17 cellular contexts compared by ENCODE assay signal in genomic region chr2:239212553-239213419, GRCh38.
DNase-seq lines count a peak whose midpoint lies in the region; ATAC-seq and TF ChIP-seq lines count a peak whose summit lies in the region.
"Had no signal": no experiment of that assay in that cellular context is flagged by ENCODE, and none has a peak within 500 bp of the region (broad histone marks: within the 10 kb centered on the region; RNA-seq: fewer than 3 reads in every experiment).

No MANE protein-coding gene starts in this region.

- intact Hi-C loops in heart right ventricle (cut with DNase I) (no loop called here), cardiac septum (cut with DNase I) (no loop called here), vagina (cut with DNase I) (no loop called here)
- intact Hi-C loops in CD4-positive, alpha-beta memory T cell (cut with micrococcal nuclease), result loop anchor here (10.0 kb wide), 1 partner anchor 48 kb away; no protein-coding TSS in a partner anchor
- intact Hi-C loops in activated T-helper 1 cell treated with anti-CD3 and anti-CD28 coated beads, Interleukin-12 subunit alpha, Interleukin-12 subunit beta, Interleukin-2, Interleukin-4 antibody, amounts not matched to agents 30 ng/mL and 10 ng/mL and 1 ng/mL, durations not matched to agents 14 hours and 24 hours and 36 hours (cut with micrococcal nuclease), result no loop called here

- CTCF ChIA-PET in GM10248 (lab: Yijun Ruan, JAX), result interaction anchor here (1.1 to 1.6 kb wide), 2 partner anchors 8 to 22 kb away, joined by 3 read pairs; no protein-coding TSS in a partner anchor
- CTCF ChIA-PET in CD4-positive, alpha-beta memory T cell (lab: Charles Lee; ENCODE audit: partially characterized antibody), result no interaction called here

- H3K27me3 Mint-ChIP-seq in endodermal cell (ENCODE audit: insufficient read depth) (no peaks in the 10 kb centered on the region), nephron progenitor cell (ENCODE audit: low read depth, poor library complexity) (no peaks in the 10 kb centered on the region)
- H3K27me3 Mint-ChIP-seq in CD4-positive, alpha-beta memory T cell, result no peaks in the 10 kb centered on the region
- no peaks in the 10 kb centered on the region for H3K27me3 Mint-ChIP-seq in activated T-helper 1 cell treated with anti-CD3 and anti-CD28 coated beads, Interleukin-12 subunit alpha, Interleukin-12 subunit beta, Interleukin-2, Interleukin-4 antibody, amounts not matched to agents 30 ng/mL and 10 ng/mL and 1 ng/mL, durations not matched to agents 14 hours and 24 hours and 36 hours (ENCODE audit: insufficient read depth)
- H3K27me3 Mint-ChIP-seq: stimulated activated naive CD8-positive, alpha-beta T cell treated with anti-CD3 and anti-CD28 coated beads, Interleukin-15, Interleukin-2, amounts not matched to agents 100 ng/mL and 50 ng/mL, for 24 hours had no signal

- H3K4me3 Mint-ChIP-seq in endodermal cell (no peak overlapping the region), nephron progenitor cell (peak overlapping the region; percentile 42)
- H3K4me3 Mint-ChIP-seq in CD4-positive, alpha-beta memory T cell, result peak overlapping the region in 1 of 8 donors; percentile 10
- H3K4me3 Mint-ChIP-seq in activated T-helper 1 cell treated with anti-CD3 and anti-CD28 coated beads, Interleukin-12 subunit alpha, Interleukin-12 subunit beta, Interleukin-2, Interleukin-4 antibody, amounts not matched to agents 30 ng/mL and 10 ng/mL and 1 ng/mL, durations not matched to agents 14 hours and 24 hours and 36 hours, result no peak overlapping the region
- H3K4me3 Mint-ChIP-seq: stimulated activated naive CD8-positive, alpha-beta T cell treated with anti-CD3 and anti-CD28 coated beads, Interleukin-15, Interleukin-2, amounts not matched to agents 100 ng/mL and 50 ng/mL, for 24 hours had no signal

- no peak for TF ChIP-seq CTCF in heart right ventricle (IDR thresholded peaks at IDR 0.05)
- TF ChIP-seq CTCF in endodermal cell (conservative IDR thresholded peaks at IDR 0.05), result no peak
- no peak for TF ChIP-seq CTCF in nephron progenitor cell (IDR thresholded peaks at IDR 0.05)
- TF ChIP-seq CTCF in vagina (IDR thresholded peaks at IDR 0.05), result no peak
- TF ChIP-seq CTCF in GM10248 (IDR thresholded peaks at IDR 0.05; ENCODE audit: control extremely low read depth, extremely low read depth, low read depth, missing control alignments), result no peak

- no peaks in the 10 kb centered on the region for H3K36me3 ChIP-seq in heart right ventricle
- no peaks in the 10 kb centered on the region for H3K36me3 ChIP-seq in endodermal cell (ENCODE audit: control insufficient read depth, insufficient read depth, low read length)
- H3K36me3 ChIP-seq in vagina, result no peaks in the 10 kb centered on the region
- no peaks in the 10 kb centered on the region for H3K36me3 ChIP-seq in CD4-positive, alpha-beta memory T cell (ENCODE audit: insufficient read depth, low read length)
- H3K36me3 ChIP-seq: lower lobe of right lung had no signal

- H3K9me3 Mint-ChIP-seq in endodermal cell, result no peaks in the 10 kb centered on the region
- peaks cover 5% of the 10 kb centered on the region for H3K9me3 Mint-ChIP-seq in nephron progenitor cell
- H3K9me3 Mint-ChIP-seq in CD4-positive, alpha-beta memory T cell, result no peaks in the 10 kb centered on the region
- H3K9me3 Mint-ChIP-seq in activated T-helper 1 cell treated with anti-CD3 and anti-CD28 coated beads, Interleukin-12 subunit alpha, Interleukin-12 subunit beta, Interleukin-2, Interleukin-4 antibody, amounts not matched to agents 30 ng/mL and 10 ng/mL and 1 ng/mL, durations not matched to agents 14 hours and 24 hours and 36 hours, result no peaks in the 10 kb centered on the region
- H3K9me3 Mint-ChIP-seq: stimulated activated naive CD8-positive, alpha-beta T cell treated with anti-CD3 and anti-CD28 coated beads, Interleukin-15, Interleukin-2, amounts not matched to agents 100 ng/mL and 50 ng/mL, for 24 hours had no signal

- POLR2A ChIA-PET in GM10248 (lab: Yijun Ruan, JAX), result no interaction called here
- POLR2A ChIA-PET in CD4-positive, alpha-beta memory T cell (lab: Charles Lee; ENCODE audit: partially characterized antibody), result no interaction called here

- H3K27ac ChIP-seq in heart right ventricle (peak overlapping the region in 2 of 10 donors; percentile 31 to 40), endodermal cell (ENCODE audit: low read depth, low read length) (peak overlapping the region; percentile 25), vagina (peak overlapping the region; percentile 18)
- H3K27ac ChIP-seq in CD4-positive, alpha-beta memory T cell (ENCODE audit: low read depth, low read length), result no peak overlapping the region
- H3K27ac ChIP-seq: lower lobe of right lung, RWPE1 had no signal

- 79 to 81% methylated on average over 19 of the region's 19 CpGs for WGBS in heart right ventricle, 2 donors
- WGBS in endodermal cell (ENCODE audit: insufficient coverage in 1 of 2, insufficient read length in 1 of 2), 2 experiments, result 84 to 85% methylated on average over 15 to 19 of the region's 19 CpGs

- no peaks in the 10 kb centered on the region for H3K36me3 Mint-ChIP-seq in endodermal cell (ENCODE audit: low read depth)
- H3K36me3 Mint-ChIP-seq in nephron progenitor cell (ENCODE audit: low read depth), result peaks cover 13% of the 10 kb centered on the region
- peaks cover 0 to 4% of the 10 kb centered on the region in 2 donors for H3K36me3 Mint-ChIP-seq in CD4-positive, alpha-beta memory T cell
- H3K36me3 Mint-ChIP-seq in activated T-helper 1 cell treated with anti-CD3 and anti-CD28 coated beads, Interleukin-12 subunit alpha, Interleukin-12 subunit beta, Interleukin-2, Interleukin-4 antibody, amounts not matched to agents 30 ng/mL and 10 ng/mL and 1 ng/mL, durations not matched to agents 14 hours and 24 hours and 36 hours (ENCODE audit: low read depth), result peaks cover 14% of the 10 kb centered on the region

- H3K27ac Mint-ChIP-seq in endodermal cell (peak overlapping the region; percentile 35), nephron progenitor cell (peak overlapping the region; percentile 98)
- H3K27ac Mint-ChIP-seq in CD4-positive, alpha-beta memory T cell, result peak overlapping the region in 2 of 7 donors; percentile 11 to 25
- H3K27ac Mint-ChIP-seq in activated T-helper 1 cell treated with anti-CD3 and anti-CD28 coated beads, Interleukin-12 subunit alpha, Interleukin-12 subunit beta, Interleukin-2, Interleukin-4 antibody, amounts not matched to agents 30 ng/mL and 10 ng/mL and 1 ng/mL, durations not matched to agents 14 hours and 24 hours and 36 hours, result no peak overlapping the region
- H3K27ac Mint-ChIP-seq: stimulated activated naive CD8-positive, alpha-beta T cell treated with anti-CD3 and anti-CD28 coated beads, Interleukin-15, Interleukin-2, amounts not matched to agents 100 ng/mL and 50 ng/mL, for 24 hours had no signal

- H3K4me3 ChIP-seq in heart right ventricle (no peak overlapping the region), endodermal cell (ENCODE audit: low read length) (no peak overlapping the region), vagina (no peak overlapping the region)
- no peak overlapping the region for H3K4me3 ChIP-seq in CD4-positive, alpha-beta memory T cell (ENCODE audit: low read length in 2 of 2)
- H3K4me3 ChIP-seq: lower lobe of right lung had no signal

- no peaks in the 10 kb centered on the region for H3K9me3 ChIP-seq in heart right ventricle
- H3K9me3 ChIP-seq in endodermal cell (ENCODE audit: control insufficient read depth, low read length), result no peaks in the 10 kb centered on the region
- no peaks in the 10 kb centered on the region for H3K9me3 ChIP-seq in vagina
- H3K9me3 ChIP-seq in CD4-positive, alpha-beta memory T cell (ENCODE audit: control insufficient read depth in 1 of 2, low read length in 2 of 2), result no peaks in the 10 kb centered on the region
- H3K9me3 ChIP-seq: lower lobe of right lung had no signal

- no peak overlapping the region for H3K9ac ChIP-seq in endodermal cell (ENCODE audit: extremely low read depth, low read length, poor library complexity, severe bottlenecking)

- H3K4me1 Mint-ChIP-seq in endodermal cell, result peaks cover 42% of the 10 kb centered on the region
- H3K4me1 Mint-ChIP-seq in nephron progenitor cell, result peaks cover 96% of the 10 kb centered on the region
- H3K4me1 Mint-ChIP-seq in CD4-positive, alpha-beta memory T cell, result peaks cover 51 to 91% (median 67%) of the 10 kb centered on the region in 4 donors
- peaks cover 55% of the 10 kb centered on the region for H3K4me1 Mint-ChIP-seq in activated T-helper 1 cell treated with anti-CD3 and anti-CD28 coated beads, Interleukin-12 subunit alpha, Interleukin-12 subunit beta, Interleukin-2, Interleukin-4 antibody, amounts not matched to agents 30 ng/mL and 10 ng/mL and 1 ng/mL, durations not matched to agents 14 hours and 24 hours and 36 hours (ENCODE audit: low read depth)

- H3K27me3 ChIP-seq in heart right ventricle (no peaks in the 10 kb centered on the region), endodermal cell (ENCODE audit: control insufficient read depth, insufficient read depth, low read length, poor library complexity, severe bottlenecking) (no peaks in the 10 kb centered on the region), vagina (no peaks in the 10 kb centered on the region)
- no peaks in the 10 kb centered on the region for H3K27me3 ChIP-seq in CD4-positive, alpha-beta memory T cell (ENCODE audit: insufficient read depth, low read length)

- DNase-seq in heart right ventricle (no peak), cardiac septum (ENCODE audit: low spot score) (no peak), endodermal cell (no peak), nephron progenitor cell (no peak), vagina (ENCODE audit: extremely low spot score in 2 of 2) (no peak), GM10248 (ENCODE audit: extremely low spot score) (no peak)
- no peak for DNase-seq in CD4-positive, alpha-beta memory T cell
- no peak for DNase-seq in activated T-helper 1 cell treated with anti-CD3 and anti-CD28 coated beads, Interleukin-12 subunit alpha, Interleukin-12 subunit beta, Interleukin-2, Interleukin-4 antibody, amounts not matched to agents 30 ng/mL and 10 ng/mL and 1 ng/mL, durations not matched to agents 14 hours and 24 hours and 36 hours (ENCODE audit: low spot score)
- DNase-seq: activated CD4-positive, alpha-beta T cell treated with anti-CD3 and anti-CD28 coated beads for 4 hours; activated T-cell treated with anti-CD3 and anti-CD28 coated beads for 4 hours; DMS53; H7; lower lobe of right lung; NCI-H82; T-helper 2 cell had no signal

- H3K4me1 ChIP-seq in heart right ventricle (peaks cover 5 to 63% (median 37%) of the 10 kb centered on the region in 9 donors), endodermal cell (ENCODE audit: control insufficient read depth, insufficient read depth, low read length) (peaks cover 14% of the 10 kb centered on the region), vagina (peaks cover 51% of the 10 kb centered on the region)
- peaks cover 63% of the 10 kb centered on the region for H3K4me1 ChIP-seq in CD4-positive, alpha-beta memory T cell (ENCODE audit: insufficient read depth, low read length)

- ATAC-seq in heart right ventricle, result peak in 7 of 8 donors; percentile 8 to 59 (median 27)

- TF ChIP-seq POLR2A in vagina (IDR thresholded peaks at IDR 0.05), result no peak
